ENCODE assay signal across 16 cellular contexts in the genomic region with DNA sequence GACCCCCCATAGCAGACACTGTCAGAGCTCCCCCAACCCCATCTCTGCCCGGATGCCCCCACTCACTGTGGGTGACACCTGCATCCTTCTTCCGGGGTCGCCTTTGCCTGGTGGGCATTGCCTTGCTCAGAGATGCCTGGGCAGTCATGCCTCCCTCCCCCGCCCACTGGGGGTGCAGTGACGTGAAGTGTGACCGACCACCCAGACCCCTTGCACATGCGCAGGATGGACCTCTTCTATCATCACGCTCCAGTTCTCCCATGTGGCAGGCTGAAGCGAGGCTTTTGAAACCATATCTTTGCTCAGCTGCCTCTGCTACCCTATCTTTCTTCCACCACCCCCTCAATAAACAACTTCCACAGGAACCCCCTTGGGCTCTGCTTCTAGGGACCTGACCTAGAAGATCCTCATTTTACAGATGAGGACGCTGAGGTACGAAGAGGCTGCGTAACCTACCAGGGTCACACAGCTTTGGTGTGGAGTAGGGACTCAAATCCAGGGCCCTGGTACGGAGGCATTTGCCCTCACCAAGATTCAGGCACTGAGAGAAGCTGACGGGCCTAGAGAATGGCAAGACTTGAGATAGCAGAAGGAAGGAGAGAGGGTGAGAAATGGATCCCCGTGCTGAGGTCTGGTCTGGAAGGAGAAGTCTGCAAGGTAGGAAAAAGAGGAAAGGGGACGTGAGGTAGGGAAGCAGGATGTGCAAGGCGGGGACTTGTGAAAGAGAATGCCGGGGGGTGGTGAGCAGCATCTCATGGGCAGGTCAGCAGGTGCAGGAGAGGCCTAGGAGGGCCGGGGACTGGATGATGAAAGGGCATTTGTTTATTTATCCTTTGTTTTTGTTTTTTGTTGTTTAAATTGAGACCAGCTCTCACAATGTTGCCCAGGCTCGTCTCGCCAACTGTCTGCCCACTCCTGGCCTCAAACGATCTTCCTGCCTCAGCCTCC. TPM values are rescaled to one million over a fixed set of nuclear protein-coding genes. Genes with fewer than 3 reads are reported as not detected.
DNase-seq lines count a peak whose midpoint lies in the region; ATAC-seq, FAIRE-seq and TF ChIP-seq lines count a peak whose summit lies in the region.
"Had no signal": no experiment of that assay in that cellular context is flagged by ENCODE, and none has a peak within 500 bp of the region (broad histone marks: within the 10 kb centered on the region; RNA-seq: fewer than 3 reads in every experiment).

No MANE protein-coding gene starts in this region.

- H3K27ac ChIP-seq in CD4-positive, CD25-positive, alpha-beta regulatory T cell (ENCODE audit: insufficient read depth, low read length, poor library complexity, severe bottlenecking) = peak overlapping the region; percentile 51
- no peak overlapping the region for H3K27ac ChIP-seq in RWPE1
- H3K27ac ChIP-seq: lower lobe of right lung, SK-N-MC had no signal

- peaks cover 34% of the 10 kb centered on the region for H3K36me3 Mint-ChIP-seq in CD4-positive, CD25-positive, alpha-beta regulatory T cell
- peaks cover 73% of the 10 kb centered on the region for H3K36me3 Mint-ChIP-seq in activated CD8-positive, alpha-beta T cell treated with anti-CD3 and anti-CD28 coated beads, Interleukin-2, amount 10 ng/mL, durations not matched to agents 7 days and 5 days (ENCODE audit: low read depth)
- H3K36me3 Mint-ChIP-seq in naive B cell = no peaks in the 10 kb centered on the region

- H3K9me3 Mint-ChIP-seq in CD4-positive, CD25-positive, alpha-beta regulatory T cell = peaks cover 0 to 2% (median 0%) of the 10 kb centered on the region in 7 donors
- H3K9me3 Mint-ChIP-seq in activated CD8-positive, alpha-beta T cell treated with anti-CD3 and anti-CD28 coated beads, Interleukin-2, amount 10 ng/mL, durations not matched to agents 7 days and 5 days (ENCODE audit: insufficient read depth) = no peaks in the 10 kb centered on the region
- no peaks in the 10 kb centered on the region for H3K9me3 Mint-ChIP-seq in naive B cell
- H3K9me3 Mint-ChIP-seq: endodermal cell had no signal

- FAIRE-seq in GM12891 (lab: Jason Lieb, UNC) = no peak

- H3K27me3 Mint-ChIP-seq in CD4-positive, CD25-positive, alpha-beta regulatory T cell = no peaks in the 10 kb centered on the region
- H3K27me3 Mint-ChIP-seq in activated CD8-positive, alpha-beta T cell treated with anti-CD3 and anti-CD28 coated beads, Interleukin-2, amount 10 ng/mL, durations not matched to agents 7 days and 5 days (ENCODE audit: low read depth) = no peaks in the 10 kb centered on the region
- H3K27me3 Mint-ChIP-seq in naive B cell = no peaks in the 10 kb centered on the region

- peaks cover 81% of the 10 kb centered on the region for H3K4me1 ChIP-seq in CD4-positive, CD25-positive, alpha-beta regulatory T cell (ENCODE audit: control insufficient read depth, insufficient read depth, low read length, poor library complexity, severe bottlenecking)

- CTCF ChIA-PET in activated CD8-positive, alpha-beta T cell treated with anti-CD3 and anti-CD28 coated beads, Interleukin-2, amount 10 ng/mL, durations not matched to agents 7 days and 5 days (lab: Charles Lee) = interaction anchor here (1.2 to 3.2 kb wide), 3 partner anchors 9 to 38 kb away, joined by 3 to 21 read pairs (median 9); no protein-coding TSS in a partner anchor
- CTCF ChIA-PET in RWPE1 (lab: Yijun Ruan, JAX) = interaction anchor here (0.6 kb wide), 1 partner anchor 16 kb away, joined by 4 read pairs; no protein-coding TSS in a partner anchor

- TF ChIP-seq CTCF in RWPE1 (conservative IDR thresholded peaks at IDR 0.05; ENCODE audit: low read depth) = no peak

- DNase-seq in CD4-positive, CD25-positive, alpha-beta regulatory T cell = no peak
- DNase-seq in GM12891 (ENCODE audit: insufficient read length, low spot score) = no peak
- DNase-seq in activated CD8-positive, alpha-beta T cell treated with anti-CD3 and anti-CD28 coated beads, Interleukin-2, amount 10 ng/mL, durations not matched to agents 7 days and 5 days = no peak
- peak; percentile 39 for DNase-seq in naive B cell
- no peak for DNase-seq in RWPE1 (ENCODE audit: low spot score)
- DNase-seq in HuH-7.5 (ENCODE audit: low spot score) = no peak
- DNase-seq: activated CD4-positive, alpha-beta T cell treated with anti-CD3 and anti-CD28 coated beads, Interleukin-2, amount 50 U/mL, for 4 hours; endodermal cell; H9; head of caudate nucleus; lower lobe of right lung; NCI-H1694; stimulated activated CD4-positive, alpha-beta T cell treated with anti-CD3 and anti-CD28 coated beads, Interleukin-2, amount 100 ng/mL, for 24 hours had no signal

- H3K27ac Mint-ChIP-seq in CD4-positive, CD25-positive, alpha-beta regulatory T cell = peak overlapping the region; percentile 86 to 96 (median 88)
- peak overlapping the region; percentile 64 for H3K27ac Mint-ChIP-seq in activated CD8-positive, alpha-beta T cell treated with anti-CD3 and anti-CD28 coated beads, Interleukin-2, amount 10 ng/mL, durations not matched to agents 7 days and 5 days
- H3K27ac Mint-ChIP-seq in naive B cell = peak overlapping the region; percentile 85 to 98 (median 91)

- ATAC-seq in CD4-positive, CD25-positive, alpha-beta regulatory T cell (ENCODE audit: low read depth in 2 of 2) = no peak
- no peak for ATAC-seq in activated CD8-positive, alpha-beta T cell treated with anti-CD3 and anti-CD28 coated beads, Interleukin-2, amount 10 ng/mL, durations not matched to agents 7 days and 5 days
- peak; percentile 44 to 64 for ATAC-seq in naive B cell (ENCODE audit: low read depth in 2 of 2)
- no peak for ATAC-seq in GM21390 (IDR thresholded peaks at IDR 0.05; ENCODE audit: unreplicated experiment)
- no peak for ATAC-seq in HG03378 (IDR thresholded peaks at IDR 0.05; ENCODE audit: unreplicated experiment)
- ATAC-seq: lower lobe of right lung had no signal

- H3K27me3 ChIP-seq in CD4-positive, CD25-positive, alpha-beta regulatory T cell (ENCODE audit: control insufficient read depth, insufficient read depth, low read length) = no peaks in the 10 kb centered on the region

- peak overlapping the region; percentile 51 to 84 (median 69) for H3K4me3 Mint-ChIP-seq in CD4-positive, CD25-positive, alpha-beta regulatory T cell
- no peak overlapping the region for H3K4me3 Mint-ChIP-seq in activated CD8-positive, alpha-beta T cell treated with anti-CD3 and anti-CD28 coated beads, Interleukin-2, amount 10 ng/mL, durations not matched to agents 7 days and 5 days
- H3K4me3 Mint-ChIP-seq in naive B cell = peak overlapping the region in 7 of 8 donors; percentile 62 to 85 (median 80)
- H3K4me3 Mint-ChIP-seq: endodermal cell, H9 had no signal

- TF ChIP-seq POLR2A in GM12891 (IDR thresholded peaks at IDR 0.05; ENCODE audit: low read depth, low read length) = no peak; the same call in 1 of the 2 replicates

- POLR2A ChIA-PET in activated CD8-positive, alpha-beta T cell treated with anti-CD3 and anti-CD28 coated beads, Interleukin-2, amount 10 ng/mL, durations not matched to agents 7 days and 5 days (lab: Charles Lee) = interaction anchor here (0.8 to 7.3 kb wide), 3 partner anchors 8 to 14 kb away, joined by 3 to 58 read pairs (median 3); partner anchors contain the start of gene NLRC5
- POLR2A ChIA-PET in RWPE1 (lab: Yijun Ruan, JAX; ENCODE audit: low non-redundant PET) = no interaction called here

- H3K4me1 Mint-ChIP-seq in CD4-positive, CD25-positive, alpha-beta regulatory T cell = peaks cover 44 to 93% (median 66%) of the 10 kb centered on the region in 4 donors
- H3K4me1 Mint-ChIP-seq in activated CD8-positive, alpha-beta T cell treated with anti-CD3 and anti-CD28 coated beads, Interleukin-2, amount 10 ng/mL, durations not matched to agents 7 days and 5 days (ENCODE audit: low read depth) = peaks cover 86% of the 10 kb centered on the region
- H3K4me1 Mint-ChIP-seq in naive B cell = peaks cover 52 to 84% (median 63%) of the 10 kb centered on the region in 3 donors

- H3K4me3 ChIP-seq in CD4-positive, CD25-positive, alpha-beta regulatory T cell (ENCODE audit: low read depth, low read length) = peak overlapping the region; percentile 38
- H3K4me3 ChIP-seq: lower lobe of right lung, SK-N-MC had no signal

- H3K36me3 ChIP-seq in CD4-positive, CD25-positive, alpha-beta regulatory T cell (ENCODE audit: control insufficient read depth, insufficient read depth, low read length) = peaks cover 35% of the 10 kb centered on the region

- no peaks in the 10 kb centered on the region for H3K9me3 ChIP-seq in CD4-positive, CD25-positive, alpha-beta regulatory T cell (ENCODE audit: control insufficient read depth in 2 of 2, low read length in 2 of 2)
- H3K9me3 ChIP-seq: lower lobe of right lung had no signal

TF ChIP-seq in GM12891, 5 proteins besides CTCF, POLR2A, EP300 and RAD21:
- TF ChIP-seq PAX5 (IDR thresholded peaks at IDR 0.05; ENCODE audit: insufficient read depth, low read length, severe bottlenecking) (peak; percentile 63), POU2F2 (IDR thresholded peaks at IDR 0.05; ENCODE audit: low read depth, low read length) (no peak), SPI1 (IDR thresholded peaks at IDR 0.05; ENCODE audit: low read depth, low read length) (peak; percentile 41)

RNA-seq across cellular contexts. Expression of gene NLRC5, which starts 14.4 kb away (rescaled TPM):
- 842 TPM for total RNA-seq in CD4-positive, CD25-positive, alpha-beta regulatory T cell
- polyA plus RNA-seq in CD4-positive, CD25-positive, alpha-beta regulatory T cell = 100 to 1,000 TPM in 1 of 4 donors, 10 to 100 TPM in 3; 75.3 to 112 (median 97.2) TPM
- 44.7 TPM for polyA plus RNA-seq in GM12891 (2012; ENCODE audit: low read depth, missing spikeins)
- total RNA-seq in activated CD8-positive, alpha-beta T cell treated with anti-CD3 and anti-CD28 coated beads, Interleukin-2, amount 10 ng/mL, durations not matched to agents 7 days and 5 days = 100 to 1,000 TPM; 280 to 291 TPM
- 10 to 100 TPM in 5 of 6 donors, 1 to 10 TPM in 1; 2.9 to 42.9 (median 29.9) TPM for polyA plus RNA-seq in naive B cell (ENCODE audit: low read depth in 6 of 6)

RNA-seq across cellular contexts. Expression of gene CETP, which starts 42.0 kb away (rescaled TPM):
- total RNA-seq in CD4-positive, CD25-positive, alpha-beta regulatory T cell = not detected
- polyA plus RNA-seq in CD4-positive, CD25-positive, alpha-beta regulatory T cell = under 1 TPM in 1 of 4 donors, not detected in 3; 0.27 TPM
- polyA plus RNA-seq in GM12891 (2012; ENCODE audit: low read depth, missing spikeins) = 7.3 TPM
- total RNA-seq in activated CD8-positive, alpha-beta T cell treated with anti-CD3 and anti-CD28 coated beads, Interleukin-2, amount 10 ng/mL, durations not matched to agents 7 days and 5 days = not detected
- under 1 TPM in 4 of 6 donors, not detected in 2; 0.25 to 0.72 (median 0.27) TPM for polyA plus RNA-seq in naive B cell (ENCODE audit: low read depth in 6 of 6)
- total RNA-seq: endodermal cell, H9 had no signal

Comparison
In these comparisons a context has a peak if more than half of its experiments do, and no peak if none do; other contexts are left out.
1. ATAC-seq: peak in naive B cell (2 of 2); none in CD4-positive, CD25-positive, alpha-beta regulatory T cell (0 of 2), activated CD8-positive, alpha-beta T cell treated with anti-CD3 and anti-CD28 coated beads, Interleukin-2, amount 10 ng/mL, durations not matched to agents 7 days and 5 days (single experiment), GM21390 (single experiment) and HG03378 (single experiment).
2. Peak in every context shown above with its lines, with median percentiles within 50 percentile points of each other: H3K27ac Mint-ChIP-seq.